ENCODE assay signal across 15 cellular contexts in genomic region chr22:43078522-43078921, GRCh38. TPM values are rescaled to one million over a fixed set of nuclear protein-coding genes. Genes with fewer than 3 reads are reported as not detected.
"Had no signal": no experiment of that assay in that cellular context is flagged by ENCODE, and none has a peak within 500 bp of the region (broad histone marks: within the 10 kb centered on the region; RNA-seq: fewer than 3 reads in every experiment).

No MANE protein-coding gene starts in this region.

- DNase-seq: activated CD4-positive, alpha-beta memory T cell treated with anti-CD3 and anti-CD28 coated beads, Interleukin-2, amount 10 ng/mL, durations not matched to agents 7 days and 5 days; activated CD4-positive, alpha-beta T cell treated with anti-CD3 and anti-CD28 coated beads for 36 hours; activated T-cell treated with anti-CD3 and anti-CD28 coated beads, Interleukin-2, amount 50 U/mL, for 48 hours; adrenal gland; central memory CD4-positive, alpha-beta T cell; naive thymus-derived CD8-positive, alpha-beta T cell; occipital lobe; sigmoid colon; stimulated activated CD4-positive, alpha-beta T cell treated with anti-CD3 and anti-CD28 coated beads, Interleukin-12 subunit alpha, Interleukin-12 subunit beta, amount 100 ng/mL, for 4 hours; stimulated activated naive CD8-positive, alpha-beta T cell treated with anti-CD3 and anti-CD28 coated beads, Interleukin-15, Interleukin-2, amounts not matched to agents 100 U/mL and 50 U/mL, for 24 hours; T-helper 9 cell; upper lobe of right lung had no signal

- H3K27ac Mint-ChIP-seq: activated CD4-positive, alpha-beta memory T cell treated with anti-CD3 and anti-CD28 coated beads, Interleukin-2, amount 10 ng/mL, durations not matched to agents 7 days and 5 days; activated CD4-positive, alpha-beta T cell treated with anti-CD3 and anti-CD28 coated beads for 36 hours; dendritic cell treated with granulocyte-macrophage colony-stimulating factor and Interleukin-4, amounts not matched to agents 40 ng/mL and 50 ng/mL, for 4 days had no signal

- H3K4me3 ChIP-seq: adrenal gland, prostate gland, sigmoid colon, suprapubic skin, upper lobe of right lung had no signal

- H3K27me3 Mint-ChIP-seq: activated CD4-positive, alpha-beta memory T cell treated with anti-CD3 and anti-CD28 coated beads, Interleukin-2, amount 10 ng/mL, durations not matched to agents 7 days and 5 days; activated CD4-positive, alpha-beta T cell treated with anti-CD3 and anti-CD28 coated beads for 36 hours; dendritic cell treated with granulocyte-macrophage colony-stimulating factor and Interleukin-4, amounts not matched to agents 40 ng/mL and 50 ng/mL, for 4 days; naive thymus-derived CD8-positive, alpha-beta T cell had no signal

- H3K27ac ChIP-seq: adrenal gland, prostate gland, sigmoid colon, suprapubic skin, upper lobe of right lung had no signal

- H3K27me3 ChIP-seq: adrenal gland, sigmoid colon, suprapubic skin, upper lobe of right lung had no signal

- H3K4me1 ChIP-seq: adrenal gland, prostate gland, sigmoid colon, suprapubic skin, upper lobe of right lung had no signal

- H3K9me3 ChIP-seq: adrenal gland, prostate gland, sigmoid colon, suprapubic skin, upper lobe of right lung had no signal

- H3K4me1 Mint-ChIP-seq: activated CD4-positive, alpha-beta memory T cell treated with anti-CD3 and anti-CD28 coated beads, Interleukin-2, amount 10 ng/mL, durations not matched to agents 7 days and 5 days; activated CD4-positive, alpha-beta T cell treated with anti-CD3 and anti-CD28 coated beads for 36 hours had no signal

- H3K4me3 Mint-ChIP-seq: activated CD4-positive, alpha-beta memory T cell treated with anti-CD3 and anti-CD28 coated beads, Interleukin-2, amount 10 ng/mL, durations not matched to agents 7 days and 5 days; activated CD4-positive, alpha-beta T cell treated with anti-CD3 and anti-CD28 coated beads for 36 hours; dendritic cell treated with granulocyte-macrophage colony-stimulating factor and Interleukin-4, amounts not matched to agents 40 ng/mL and 50 ng/mL, for 4 days; naive thymus-derived CD8-positive, alpha-beta T cell had no signal

- H3K36me3 ChIP-seq: adrenal gland, prostate gland, suprapubic skin, upper lobe of right lung had no signal

- H3K9me3 Mint-ChIP-seq: activated CD4-positive, alpha-beta memory T cell treated with anti-CD3 and anti-CD28 coated beads, Interleukin-2, amount 10 ng/mL, durations not matched to agents 7 days and 5 days; dendritic cell treated with granulocyte-macrophage colony-stimulating factor and Interleukin-4, amounts not matched to agents 40 ng/mL and 50 ng/mL, for 4 days; naive thymus-derived CD8-positive, alpha-beta T cell had no signal

RNA-seq across cellular contexts. Expression of gene BIK, which starts 32.0 kb away (rescaled TPM):
- total RNA-seq: occipital lobe, sigmoid colon had no signal
